ENCODE assay signal across 21 cellular contexts in genomic region chr4:25810016-25810415, GRCh38. TPM values are rescaled to one million over a fixed set of nuclear protein-coding genes. Genes with fewer than 3 reads are reported as not detected.
DNase-seq lines count a peak whose midpoint lies in the region; ATAC-seq, FAIRE-seq and TF ChIP-seq lines count a peak whose summit lies in the region.
"Had no signal": no experiment of that assay in that cellular context is flagged by ENCODE, and none has a peak within 500 bp of the region (broad histone marks: within the 10 kb centered on the region; RNA-seq: fewer than 3 reads in every experiment).

No MANE protein-coding gene starts in this region.

- H2BK15ac ChIP-seq in neuronal stem cell (ENCODE audit: low read length): peak overlapping the region; percentile 20

- peaks cover 12 to 16% of the 10 kb centered on the region in 2 donors for H3K4me1 ChIP-seq in neuronal stem cell (ENCODE audit: control insufficient read depth in 2 of 2, insufficient read depth in 1 of 2, low read depth in 1 of 2, low read length in 2 of 2)

- H2BK12ac ChIP-seq in neuronal stem cell (ENCODE audit: low read length): no peak overlapping the region

- peaks cover 7% of the 10 kb centered on the region for H3K36me3 ChIP-seq in bronchial epithelial cell (ENCODE audit: control insufficient read depth, insufficient read depth, low read length)
- H3K36me3 ChIP-seq in neuronal stem cell (replicated peaks in 1 of 2; ENCODE audit: control insufficient read depth in 2 of 2, insufficient read depth in 2 of 2, low read length in 2 of 2): peaks cover 0 to 3% of the 10 kb centered on the region in 2 donors

- H3K9me3 ChIP-seq in neuronal stem cell (replicated peaks in 1 of 2; ENCODE audit: control insufficient read depth in 2 of 2, insufficient read depth in 1 of 2, low read depth in 1 of 2, low read length in 2 of 2): peaks cover 0 to 2% of the 10 kb centered on the region in 2 donors

- H3K4ac ChIP-seq in neuronal stem cell (ENCODE audit: low read length): no peak overlapping the region

- peak overlapping the region in 1 of 2 donors; percentile 77 for H3K27ac Mint-ChIP-seq in activated naive CD4-positive, alpha-beta T cell treated with anti-CD3 and anti-CD28 coated beads, Interleukin-2, amount 50 U/mL, for 72 hours
- H3K27ac Mint-ChIP-seq: GM23338 had no signal

- peak overlapping the region; percentile 61 for H3K23ac ChIP-seq in neuronal stem cell (ENCODE audit: low read depth, low read length, poor library complexity)

- no peak overlapping the region for H3K14ac ChIP-seq in neuronal stem cell (ENCODE audit: low read length)

- H3K27me3 ChIP-seq in bronchial epithelial cell (ENCODE audit: control insufficient read depth, insufficient read depth, low read length) (no peaks in the 10 kb centered on the region), neuronal stem cell (ENCODE audit: control insufficient read depth in 3 of 3, insufficient read depth in 3 of 3, low read depth in 1 of 3, low read length in 3 of 3) (no peaks in the 10 kb centered on the region)

- H3K18ac ChIP-seq in neuronal stem cell (ENCODE audit: low read length): peak overlapping the region; percentile 67

- no peak overlapping the region for H3K4me3 ChIP-seq in bronchial epithelial cell (ENCODE audit: low read depth, low read length)
- no peak overlapping the region for H3K4me3 ChIP-seq in neuronal stem cell (ENCODE audit: low read length in 2 of 2)
- H3K4me3 ChIP-seq: GM12878, GM23338, SK-N-MC had no signal

- H4K91ac ChIP-seq in neuronal stem cell (ENCODE audit: low read depth, low read length, poor library complexity): no peak overlapping the region

- in situ Hi-C loops in G401 (cut with HindIII; ENCODE audit: low sequenced_read_pairs): no loop called here

- FAIRE-seq in bronchial epithelial cell (lab: Jason Lieb, UNC): peak; percentile 28
- FAIRE-seq: A204.1, GM12878, RCC 7860 had no signal

- peak overlapping the region; percentile 21 for H3K27ac ChIP-seq in neuronal stem cell (replicated peaks; ENCODE audit: low read length)
- H3K27ac ChIP-seq: KMS-11, SK-N-MC had no signal

- peak overlapping the region; percentile 15 for H2AFZ ChIP-seq in neuronal stem cell (ENCODE audit: low read length)
- H2AFZ ChIP-seq: GM23338 had no signal

- no peaks in the 10 kb centered on the region for H3K9me3 Mint-ChIP-seq in activated naive CD4-positive, alpha-beta T cell treated with anti-CD3 and anti-CD28 coated beads, Interleukin-2, amount 50 U/mL, for 72 hours
- H3K9me3 Mint-ChIP-seq: CD4-positive, alpha-beta memory T cell; GM23338 had no signal

- no CpG with 5 or more reads among the region's 5 CpGs for WGBS in neuronal stem cell (ENCODE audit: extremely low coverage in 2 of 2, insufficient read length in 2 of 2, insufficient replicate concordance in 1 of 2), 2 donors

- DNase-seq in G401 (ENCODE audit: low spot score): peak; percentile 98
- no peak for DNase-seq in bronchial epithelial cell (ENCODE audit: low read depth)
- no peak for DNase-seq in left colon
- DNase-seq in neuronal stem cell (ENCODE audit: low spot score): no peak
- DNase-seq in NCI-H526 treated with DMSO at 0.1 percent for 48 hours (lab: John Stamatoyannopoulos, UW): no peak
- no peak for DNase-seq in activated naive CD4-positive, alpha-beta T cell treated with anti-CD3 and anti-CD28 coated beads, Interleukin-2, amount 50 U/mL, for 72 hours (ENCODE audit: low spot score in 2 of 2)
- DNase-seq: CD4-positive, alpha-beta memory T cell; DMS153; HCEC 1CT; NCI-H1436; NCI-H2029 treated with DMSO at 0.1 percent for 48 hours; NCI-H2171; NCI-H446; Right ventricle myocardium superior had no signal

- TF ChIP-seq CTCF in bronchial epithelial cell (IDR thresholded peaks at IDR 0.05; ENCODE audit: insufficient read depth, low read length, severe bottlenecking): no peak

- H3K4me2 ChIP-seq in neuronal stem cell (ENCODE audit: insufficient read depth, low read length, poor library complexity, severe bottlenecking): no peak overlapping the region
- H3K4me2 ChIP-seq: GM23338, KMS-11 had no signal

- no peak overlapping the region for H2BK120ac ChIP-seq in neuronal stem cell (ENCODE audit: low read depth, low read length)

- H2AK5ac ChIP-seq in neuronal stem cell (ENCODE audit: low read depth, low read length): peak overlapping the region; percentile 78

- no peak overlapping the region for H4K8ac ChIP-seq in neuronal stem cell (ENCODE audit: low read depth, low read length)

- H3K36me3 Mint-ChIP-seq in activated naive CD4-positive, alpha-beta T cell treated with anti-CD3 and anti-CD28 coated beads, Interleukin-2, amount 50 U/mL, for 72 hours: peaks cover 6 to 8% of the 10 kb centered on the region in 2 donors

- H2BK5ac ChIP-seq in neuronal stem cell (ENCODE audit: low read length): no peak overlapping the region

- H3K79me1 ChIP-seq in neuronal stem cell (ENCODE audit: low read depth, low read length): no peaks in the 10 kb centered on the region

- intact Hi-C loops in left colon (cut with DNase I, micrococcal nuclease): no loop called here

- H3K9ac ChIP-seq in neuronal stem cell (ENCODE audit: low read depth, low read length, poor library complexity): peak overlapping the region; percentile 47
- H3K9ac ChIP-seq: KMS-11 had no signal

- ATAC-seq in left colon (peak; percentile 78), HG02970 (IDR thresholded peaks at IDR 0.05; ENCODE audit: low FRiP score, unreplicated experiment) (no peak)
- ATAC-seq in activated naive CD4-positive, alpha-beta T cell treated with anti-CD3 and anti-CD28 coated beads, Interleukin-2, amount 50 U/mL, for 72 hours: no peak
- ATAC-seq: GM12878, GM23338 had no signal

RNA-seq across cellular contexts. Expression of gene SEL1L3, which starts 52.8 kb away (rescaled TPM):
- 133 and 134 TPM in 2 replicates for total RNA-seq in G401 (2014; rRNA removed; shearing (Covaris generic))
- total RNA-seq in bronchial epithelial cell (92.8 and 117 TPM in 2 replicates), left colon (100 to 1,000 TPM; 106 to 110 TPM)
- 37.6 TPM for polyA plus RNA-seq in neuronal stem cell (2013, experiment 1 of 2)
- polyA plus RNA-seq in neuronal stem cell (2013, experiment 2 of 2): 34.7 TPM
- 10 to 100 TPM; 32.8 to 44.3 TPM for total RNA-seq in activated naive CD4-positive, alpha-beta T cell treated with anti-CD3 and anti-CD28 coated beads, Interleukin-2, amount 50 U/mL, for 72 hours
